21 cellular contexts compared by ENCODE assay signal in genomic region chr3:124848300-124848699, GRCh38. TPM values are rescaled to one million over a fixed set of nuclear protein-coding genes. Genes with fewer than 3 reads are reported as not detected.
DNase-seq lines count a peak whose midpoint lies in the region; ATAC-seq, FAIRE-seq and TF ChIP-seq lines count a peak whose summit lies in the region.
"Had no signal": no experiment of that assay in that cellular context is flagged by ENCODE, and none has a peak within 500 bp of the region (broad histone marks: within the 10 kb centered on the region; RNA-seq: fewer than 3 reads in every experiment).

No MANE protein-coding gene starts in this region.

- H3K4ac ChIP-seq in trophoblast cell (ENCODE audit: low read depth, low read length): no peak overlapping the region

- H3K9ac ChIP-seq in trophoblast cell (ENCODE audit: low read length): no peak overlapping the region

- no peak overlapping the region for H3K4me3 Mint-ChIP-seq in GM23338
- H3K4me3 Mint-ChIP-seq: CD4-positive, CD25-positive, alpha-beta regulatory T cell; CD8-positive, alpha-beta memory T cell; H9; IgD-negative memory B cell had no signal

- H3K36me3 ChIP-seq in GM23338 (ENCODE audit: insufficient read depth) (peaks cover 25% of the 10 kb centered on the region), trophoblast cell (ENCODE audit: control insufficient read depth in 1 of 2, insufficient read depth in 2 of 2, low read length in 2 of 2) (peaks cover 7 to 21% of the 10 kb centered on the region in 2 experiments)

- H3K4me2 ChIP-seq in GM23338: no peak overlapping the region
- H3K4me2 ChIP-seq in trophoblast cell (ENCODE audit: low read length): no peak overlapping the region

- H3K14ac ChIP-seq in trophoblast cell (ENCODE audit: low read length): no peak overlapping the region

- H2AFZ ChIP-seq in GM23338 (no peak overlapping the region), trophoblast cell (ENCODE audit: insufficient read depth, low read length, poor library complexity) (no peak overlapping the region)

- H3K9me2 ChIP-seq in GM23338 (ENCODE audit: insufficient read depth): no peaks in the 10 kb centered on the region

- ATAC-seq in GM23338: no peak
- no peak for ATAC-seq in left lobe of liver
- no peak for ATAC-seq in HG02610 (IDR thresholded peaks at IDR 0.05; ENCODE audit: unreplicated experiment)
- ATAC-seq: GM12878 had no signal

- H3K27me3 Mint-ChIP-seq in GM23338 (ENCODE audit: insufficient read depth, low read depth, poor library complexity): no peaks in the 10 kb centered on the region

- no peak for FAIRE-seq in HTR-8/SVneo (lab: Jason Lieb, UNC)
- FAIRE-seq: GM12878, H1 had no signal

- no peak overlapping the region for H4K12ac ChIP-seq in trophoblast cell (ENCODE audit: low read depth, low read length)

- H3K4me3 ChIP-seq in GM23338 (no peak overlapping the region), trophoblast cell (ENCODE audit: low read depth, low read length) (no peak overlapping the region)
- H3K4me3 ChIP-seq: GM12878 had no signal

- peaks cover 22% of the 10 kb centered on the region for H3K4me1 Mint-ChIP-seq in GM23338
- H3K4me1 Mint-ChIP-seq: CD8-positive, alpha-beta memory T cell; IgD-negative memory B cell had no signal

- H3K9me3 Mint-ChIP-seq in GM23338: no peaks in the 10 kb centered on the region
- H3K9me3 Mint-ChIP-seq: CD8-positive, alpha-beta memory T cell; H9 had no signal

- no peak overlapping the region for H2AK5ac ChIP-seq in trophoblast cell (ENCODE audit: low read length)

- H3K79me1 ChIP-seq in trophoblast cell (ENCODE audit: low read length): peaks cover 11% of the 10 kb centered on the region

- no peak overlapping the region for H2BK5ac ChIP-seq in trophoblast cell (ENCODE audit: low read depth, low read length, poor library complexity)

- H3K27me3 ChIP-seq in GM23338 (ENCODE audit: insufficient read depth): no peaks in the 10 kb centered on the region
- H3K27me3 ChIP-seq in trophoblast cell (ENCODE audit: insufficient read depth, low read length): no peaks in the 10 kb centered on the region
- H3K27me3 ChIP-seq: BE2C had no signal

- H4K8ac ChIP-seq in trophoblast cell (ENCODE audit: low read depth, low read length): no peak overlapping the region

- H3K27ac ChIP-seq in GM23338 (ENCODE audit: low read depth) (peak overlapping the region; percentile 79; the same call in 1 of the 2 replicates), trophoblast cell (ENCODE audit: low read depth, low read length) (no peak overlapping the region)
- H3K27ac ChIP-seq: HL-60 had no signal

- H2BK120ac ChIP-seq in trophoblast cell (ENCODE audit: insufficient read depth, low read length, poor library complexity): no peak overlapping the region

- WGBS in trophoblast cell (ENCODE audit: extremely low coverage, insufficient coverage, insufficient read length): no CpG with 5 or more reads among the region's 9 CpGs

- H3K79me2 ChIP-seq in GM23338 (replicated peaks; ENCODE audit: insufficient read depth): peaks cover 78% of the 10 kb centered on the region
- no peaks in the 10 kb centered on the region for H3K79me2 ChIP-seq in trophoblast cell (ENCODE audit: control insufficient read depth, insufficient read depth, low read length, poor library complexity)

- H3K4me1 ChIP-seq in GM23338 (ENCODE audit: insufficient read depth): peaks cover 31% of the 10 kb centered on the region
- H3K4me1 ChIP-seq in trophoblast cell (ENCODE audit: control insufficient read depth in 1 of 2, insufficient read depth in 2 of 2, low read length in 2 of 2): peaks cover 16 to 24% of the 10 kb centered on the region in 2 experiments

- H3K23ac ChIP-seq in trophoblast cell (ENCODE audit: low read length): no peak overlapping the region

- 0 out of 2 replicates have a peak, but pooled peaks cover 15% of the 10 kb centered on the region for H3F3A ChIP-seq in GM23338 (replicated peaks; ENCODE audit: low read depth)

- peak overlapping the region; percentile 78 for H3K18ac ChIP-seq in trophoblast cell (ENCODE audit: low read length)

- H4K91ac ChIP-seq in trophoblast cell (ENCODE audit: low read depth, low read length): no peak overlapping the region

- H3K9me3 ChIP-seq in trophoblast cell (ENCODE audit: insufficient read depth, low read depth, low read length): no peaks in the 10 kb centered on the region
- H3K9me3 ChIP-seq: BE2C had no signal

- H3K36me3 Mint-ChIP-seq in GM23338 (ENCODE audit: low read depth): peaks cover 44% of the 10 kb centered on the region
- H3K36me3 Mint-ChIP-seq: CD4-positive, CD25-positive, alpha-beta regulatory T cell; CD8-positive, alpha-beta memory T cell; IgD-negative memory B cell had no signal

- no peak overlapping the region for H3K27ac Mint-ChIP-seq in GM23338
- H3K27ac Mint-ChIP-seq: CD4-positive, CD25-positive, alpha-beta regulatory T cell; IgD-negative memory B cell had no signal

- TF ChIP-seq CTCF in GM23338 (conservative IDR thresholded peaks at IDR 0.05; ENCODE audit: low read depth in 2 of 2): no peak

- H2BK12ac ChIP-seq in trophoblast cell (ENCODE audit: low read length): no peak overlapping the region

- DNase-seq in GM23338 (ENCODE audit: low spot score) (no peak), left lobe of liver (ENCODE audit: low spot score) (peak; percentile 39), trophoblast cell (no peak), kidney tubule cell (ENCODE audit: low spot score) (no peak), HTR-8/SVneo (ENCODE audit: insufficient read length, low spot score) (no peak)
- DNase-seq: ACHN; BE2C; C1 segment of cervical spinal cord; CD4-positive, CD25-positive, alpha-beta regulatory T cell; CD8-positive, alpha-beta memory T cell; COR-L47; DMS 273 treated with DMSO at 0.1 percent for 48 hours; DMS53; DND-41; EL; H9 had no signal

- peaks cover 28% of the 10 kb centered on the region for H4K20me1 ChIP-seq in GM23338 (replicated peaks; ENCODE audit: insufficient read depth)

TF ChIP-seq in GM23338, 12 proteins besides CTCF, POLR2A, EP300 and RAD21 (continues in another document):
- TF ChIP-seq JUNB (IDR thresholded peaks at IDR 0.05; ENCODE audit: unreplicated experiment) (no peak), ZNF462 (CRISPR knock-in tag; IDR thresholded peaks at IDR 0.05) (no peak), STAT1 (IDR thresholded peaks at IDR 0.05; ENCODE audit: unreplicated experiment) (no peak), NANOG (IDR thresholded peaks at IDR 0.05; ENCODE audit: borderline replicate concordance) (no peak), ZNF114 (CRISPR knock-in tag; IDR thresholded peaks at IDR 0.05) (no peak), CREB1 (CRISPR knock-in tag; IDR thresholded peaks at IDR 0.05; ENCODE audit: low read depth) (no peak)

RNA-seq across cellular contexts. Expression of gene ITGB5, which starts 38.9 kb away (rescaled TPM):
- 242 and 269 TPM in 2 replicates for total RNA-seq in GM23338 (2014; rRNA removed; shearing (Covaris generic))
- 63.6 and 68.2 TPM in 2 replicates for polyA plus RNA-seq in GM23338 (2016; fragmentation: Nextera tagmentation; extraction: Ambion mirVana)
- total RNA-seq in left lobe of liver: 74.7 TPM
- polyA plus RNA-seq in trophoblast cell (2013): 121 and 127 TPM in 2 replicates
